Comparison of ENCODE assay signal across 27 cellular contexts in the genomic region with DNA sequence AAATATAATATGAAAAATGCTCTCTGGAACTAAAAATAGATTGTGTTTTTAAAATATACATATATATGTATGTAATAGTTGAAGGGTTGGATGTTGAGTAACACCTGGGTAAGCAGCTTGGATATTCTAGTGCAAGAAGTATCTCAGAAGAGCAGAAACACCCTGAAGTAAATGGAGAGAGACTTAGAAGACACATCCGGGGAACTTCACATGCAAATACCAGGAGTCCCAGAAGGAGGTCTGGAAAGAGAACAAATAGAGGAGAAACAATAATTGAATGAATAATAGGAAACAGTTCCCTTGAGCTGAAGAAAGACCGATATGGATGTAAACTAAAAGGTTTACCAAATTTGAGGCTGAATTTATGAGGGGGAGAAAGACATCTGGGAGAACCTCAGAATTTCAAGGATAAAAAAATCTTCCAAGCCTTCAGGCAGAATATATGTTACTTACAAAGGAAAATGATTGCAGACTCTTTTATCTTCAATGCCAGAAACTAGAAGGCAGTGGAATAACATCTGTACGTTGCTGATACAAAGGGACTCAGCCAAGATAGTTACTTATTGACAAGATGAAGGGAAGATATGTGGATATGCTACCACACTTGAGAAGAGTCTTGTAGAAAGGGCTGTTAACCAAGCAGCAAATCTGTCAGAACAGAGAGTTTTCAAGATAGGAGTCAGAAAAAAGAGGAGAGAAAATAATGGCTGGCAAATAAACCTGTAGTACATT. TPM values are rescaled to one million over a fixed set of nuclear protein-coding genes. Genes with fewer than 3 reads are reported as not detected.
DNase-seq lines count a peak whose midpoint lies in the region; ATAC-seq, FAIRE-seq and TF ChIP-seq lines count a peak whose summit lies in the region.
"Had no signal": no experiment of that assay in that cellular context is flagged by ENCODE, and none has a peak within 500 bp of the region (broad histone marks: within the 10 kb centered on the region; RNA-seq: fewer than 3 reads in every experiment).

No MANE protein-coding gene starts in this region.

- H3K36me3 ChIP-seq in astrocyte (ENCODE audit: insufficient read depth, low read length): peaks cover 2% of the 10 kb centered on the region
- H3K36me3 ChIP-seq in effector memory CD4-positive, alpha-beta T cell (ENCODE audit: control insufficient read depth, insufficient read depth, low read length): no peaks in the 10 kb centered on the region

- no peak for TF ChIP-seq CTCF in astrocyte (IDR thresholded peaks at IDR 0.05; ENCODE audit: insufficient read depth, low read depth, low read length)

- peaks cover 7% of the 10 kb centered on the region for H3K4me1 Mint-ChIP-seq in astrocyte (ENCODE audit: low read depth, unreplicated experiment)
- peaks cover 5% of the 10 kb centered on the region for H3K4me1 Mint-ChIP-seq in activated CD8-positive, alpha-beta memory T cell treated with anti-CD3 and anti-CD28 coated beads, Interleukin-2, amount 10 ng/mL, durations not matched to agents 7 days and 5 days
- H3K4me1 Mint-ChIP-seq: B cell, GM23338, H9 had no signal

- ATAC-seq in activated CD8-positive, alpha-beta memory T cell treated with anti-CD3 and anti-CD28 coated beads, Interleukin-2, amount 10 ng/mL, durations not matched to agents 7 days and 5 days: no peak
- ATAC-seq: CD8-positive, alpha-beta T cell; GM23338 had no signal

- H4K20me1 ChIP-seq in astrocyte (ENCODE audit: insufficient read depth, low read length): no peaks in the 10 kb centered on the region

- H3K36me3 Mint-ChIP-seq in astrocyte (ENCODE audit: low read depth, unreplicated experiment): peaks cover 8% of the 10 kb centered on the region
- peaks cover 6% of the 10 kb centered on the region for H3K36me3 Mint-ChIP-seq in activated CD8-positive, alpha-beta memory T cell treated with anti-CD3 and anti-CD28 coated beads, Interleukin-2, amount 10 ng/mL, durations not matched to agents 7 days and 5 days

- no peak overlapping the region for H3K4me2 ChIP-seq in astrocyte (ENCODE audit: low read length)
- H3K4me2 ChIP-seq: GM23338 had no signal

- no peaks in the 10 kb centered on the region for H3K27me3 ChIP-seq in astrocyte (ENCODE audit: insufficient read depth, low read length)
- H3K27me3 ChIP-seq in effector memory CD4-positive, alpha-beta T cell (replicated peaks; ENCODE audit: control insufficient read depth, insufficient read depth, low read length, poor library complexity, severe bottlenecking): no peaks in the 10 kb centered on the region
- H3K27me3 ChIP-seq: SJSA1 had no signal

- no peak overlapping the region for H3K27ac ChIP-seq in astrocyte (ENCODE audit: low read depth, low read length)
- no peak overlapping the region for H3K27ac ChIP-seq in effector memory CD4-positive, alpha-beta T cell (ENCODE audit: insufficient read depth, low read length, poor library complexity, severe bottlenecking)
- H3K27ac ChIP-seq: C4-2B, SJSA1 had no signal

- no peak overlapping the region for H3K9ac ChIP-seq in astrocyte (ENCODE audit: low read length)

- no peak for FAIRE-seq in astrocyte (lab: Jason Lieb, UNC)
- FAIRE-seq: HTR-8/SVneo had no signal

- no peaks in the 10 kb centered on the region for H3K4me1 ChIP-seq in astrocyte (ENCODE audit: insufficient read depth, low read length)
- no peaks in the 10 kb centered on the region for H3K4me1 ChIP-seq in effector memory CD4-positive, alpha-beta T cell (ENCODE audit: control insufficient read depth, insufficient read depth, low read length, poor library complexity, severe bottlenecking)

- H3K9me3 ChIP-seq in astrocyte (ENCODE audit: insufficient read depth, low read depth, low read length): no peaks in the 10 kb centered on the region
- no peaks in the 10 kb centered on the region for H3K9me3 ChIP-seq in effector memory CD4-positive, alpha-beta T cell (ENCODE audit: control insufficient read depth, low read length)
- H3K9me3 ChIP-seq: SJSA1 had no signal

- H2AFZ ChIP-seq in astrocyte (ENCODE audit: low read depth, low read length): no peak overlapping the region
- H2AFZ ChIP-seq: GM23338 had no signal

- CTCF ChIA-PET in activated CD8-positive, alpha-beta memory T cell treated with anti-CD3 and anti-CD28 coated beads, Interleukin-2, amount 10 ng/mL, durations not matched to agents 7 days and 5 days (lab: Charles Lee): no interaction called here

- no peaks in the 10 kb centered on the region for H3K27me3 Mint-ChIP-seq in astrocyte (ENCODE audit: low read depth, unreplicated experiment)
- H3K27me3 Mint-ChIP-seq in activated CD8-positive, alpha-beta memory T cell treated with anti-CD3 and anti-CD28 coated beads, Interleukin-2, amount 10 ng/mL, durations not matched to agents 7 days and 5 days: no peaks in the 10 kb centered on the region
- H3K27me3 Mint-ChIP-seq: B cell had no signal

- no peak overlapping the region for H3K4me3 ChIP-seq in astrocyte (ENCODE audit: insufficient read depth, low read depth, low read length)
- no peak overlapping the region for H3K4me3 ChIP-seq in effector memory CD4-positive, alpha-beta T cell (ENCODE audit: insufficient read depth, low read depth, low read length, poor library complexity, severe bottlenecking)
- H3K4me3 ChIP-seq: GM23338, SJSA1 had no signal

- peak; percentile 45 for DNase-seq in OCI-M2 (lab: John Stamatoyannopoulos, UW; ENCODE audit: unreplicated experiment)
- no peak for DNase-seq in astrocyte (ENCODE audit: low read depth)
- peak; percentile 6 for DNase-seq in kidney tubule cell (ENCODE audit: low spot score)
- no peak for DNase-seq in activated CD8-positive, alpha-beta memory T cell treated with anti-CD3 and anti-CD28 coated beads, Interleukin-2, amount 10 ng/mL, durations not matched to agents 7 days and 5 days
- no peak for DNase-seq in stimulated activated naive CD4-positive, alpha-beta T cell treated with Interleukin-2 at 50 U/mL for 16 hours (lab: John Stamatoyannopoulos, UW)
- DNase-seq in effector memory CD4-positive, alpha-beta T cell: no peak
- DNase-seq in DMS 273 treated with DMSO at 0.1 percent for 48 hours (lab: John Stamatoyannopoulos, UW): no peak
- DNase-seq: Calu3; CD8-positive, alpha-beta T cell; DMS153; DND-41; H9; KBM-7; NCI-H1105; NCI-H1436 treated with DMSO at 0.1 percent for 48 hours; NCI-H1930; NCI-H2107; NCI-H524 treated with DMSO at 0.1 percent for 48 hours; NCI-H82; NK-92 treated with Interleukin-12 subunit alpha and Interleukin-12 subunit beta, amount 100 ng/mL, for 24 hours; Right ventricle myocardium superior; RPMI8226 had no signal

- H3K9me3 Mint-ChIP-seq in astrocyte (ENCODE audit: unreplicated experiment): no peaks in the 10 kb centered on the region
- no peaks in the 10 kb centered on the region for H3K9me3 Mint-ChIP-seq in activated CD8-positive, alpha-beta memory T cell treated with anti-CD3 and anti-CD28 coated beads, Interleukin-2, amount 10 ng/mL, durations not matched to agents 7 days and 5 days (ENCODE audit: low read depth)
- H3K9me3 Mint-ChIP-seq: CD8-positive, alpha-beta T cell; GM23338; H9 had no signal

- H3K79me2 ChIP-seq in astrocyte (ENCODE audit: insufficient read depth, low read length): no peaks in the 10 kb centered on the region

- no peak overlapping the region for H3K4me3 Mint-ChIP-seq in astrocyte (ENCODE audit: unreplicated experiment)
- no peak overlapping the region for H3K4me3 Mint-ChIP-seq in activated CD8-positive, alpha-beta memory T cell treated with anti-CD3 and anti-CD28 coated beads, Interleukin-2, amount 10 ng/mL, durations not matched to agents 7 days and 5 days
- H3K4me3 Mint-ChIP-seq: B cell; CD8-positive, alpha-beta T cell; GM23338; H9 had no signal

- H3K27ac Mint-ChIP-seq in astrocyte (ENCODE audit: unreplicated experiment): peak overlapping the region; percentile 10
- H3K27ac Mint-ChIP-seq in activated CD8-positive, alpha-beta memory T cell treated with anti-CD3 and anti-CD28 coated beads, Interleukin-2, amount 10 ng/mL, durations not matched to agents 7 days and 5 days: no peak overlapping the region
- H3K27ac Mint-ChIP-seq: B cell; CD8-positive, alpha-beta T cell had no signal

RNA-seq across cellular contexts. Expression of a gene that starts 42.7 kb away (rescaled TPM):
- 19.7 and 21.1 TPM in 2 replicates for total RNA-seq in astrocyte
- total RNA-seq in activated CD8-positive, alpha-beta memory T cell treated with anti-CD3 and anti-CD28 coated beads, Interleukin-2, amount 10 ng/mL, durations not matched to agents 7 days and 5 days: 10 to 100 TPM; 18.2 to 19.3 TPM

Comparison
In these comparisons a context has a peak if more than half of its experiments do, and no peak if none do; other contexts are left out.
1. DNase-seq: peak in OCI-M2 (single experiment) and kidney tubule cell (single experiment); none in astrocyte (single experiment), activated CD8-positive, alpha-beta memory T cell treated with anti-CD3 and anti-CD28 coated beads, Interleukin-2, amount 10 ng/mL, durations not matched to agents 7 days and 5 days (single experiment), stimulated activated naive CD4-positive, alpha-beta T cell treated with Interleukin-2 at 50 U/mL for 16 hours (single experiment), effector memory CD4-positive, alpha-beta T cell (0 of 3) and DMS 273 treated with DMSO at 0.1 percent for 48 hours (single experiment).